ENCODE assay signal across 2 cellular contexts in genomic region chr1:151706464-151707415, GRCh38.
TF ChIP-seq lines count a peak whose summit lies in the region.

No MANE protein-coding gene starts in this region.

TF ChIP-seq in Ishikawa, 13 proteins besides CTCF, POLR2A, EP300 and RAD21:
- TF ChIP-seq FOXM1 (IDR thresholded peaks at IDR 0.05; ENCODE audit: borderline replicate concordance, low read depth) (no peak), YY1 (IDR thresholded peaks at IDR 0.05; ENCODE audit: low read depth) (no peak), NFIC (IDR thresholded peaks at IDR 0.05) (peak; percentile 22; the same call in 1 of the 2 replicates)
TF ChIP-seq in Ishikawa: peak in this region for 1.

TF ChIP-seq in H1, 55 proteins besides CTCF, POLR2A, EP300 and RAD21:
- no peak for TF ChIP-seq SUZ12 (IDR thresholded peaks at IDR 0.05; ENCODE audit: low read length)
- no peak for TF ChIP-seq NRF1 (IDR thresholded peaks at IDR 0.05; ENCODE audit: low read depth, low read length)
- TF ChIP-seq PHF8 (conservative IDR thresholded peaks at IDR 0.05; ENCODE audit: low read depth, low read length): no peak
- no peak for TF ChIP-seq CTBP2 (IDR thresholded peaks at IDR 0.05; ENCODE audit: borderline replicate concordance, insufficient read depth, insufficient read length, low read length)
- no peak for TF ChIP-seq CBX8 (IDR thresholded peaks at IDR 0.05; ENCODE audit: borderline replicate concordance, low read depth, low read length)
- TF ChIP-seq FOSL1 (IDR thresholded peaks at IDR 0.05; ENCODE audit: insufficient read depth, low read depth, low read length): no peak
- no peak for TF ChIP-seq ASH2L (IDR thresholded peaks at IDR 0.05; ENCODE audit: low read length)
- TF ChIP-seq KDM4A (IDR thresholded peaks at IDR 0.05; ENCODE audit: low read depth, low read length, severe bottlenecking): no peak
- TF ChIP-seq RFX5 (IDR thresholded peaks at IDR 0.05; ENCODE audit: borderline replicate concordance, low read depth, low read length): no peak
- no peak for TF ChIP-seq TAF1 (IDR thresholded peaks at IDR 0.05; ENCODE audit: low read depth, low read length)
- no peak for TF ChIP-seq KDM5A (IDR thresholded peaks at IDR 0.05; ENCODE audit: low read length)
- TF ChIP-seq TAF7 (optimal IDR thresholded peaks at IDR 0.05; ENCODE audit: borderline replicate concordance, low read depth, low read length): no peak
- TF ChIP-seq GTF2F1 (IDR thresholded peaks at IDR 0.05; ENCODE audit: borderline replicate concordance, low read depth, low read length): no peak
- TF ChIP-seq SP1 (IDR thresholded peaks at IDR 0.05; ENCODE audit: low read depth, low read length): no peak
- no peak for TF ChIP-seq MAFK (IDR thresholded peaks at IDR 0.05; ENCODE audit: low read depth, low read length)
- TF ChIP-seq SIRT6 (IDR thresholded peaks at IDR 0.05; ENCODE audit: low read length): no peak
- TF ChIP-seq EGR1 (IDR thresholded peaks at IDR 0.05; ENCODE audit: borderline replicate concordance, low read depth, low read length): no peak
- TF ChIP-seq YY1 (IDR thresholded peaks at IDR 0.05; ENCODE audit: low read depth, low read length): no peak
- no peak for TF ChIP-seq USF2 (IDR thresholded peaks at IDR 0.05; ENCODE audit: low read length)
- TF ChIP-seq SIX5 (IDR thresholded peaks at IDR 0.05; ENCODE audit: low read depth, low read length): no peak
